ENCODE assay signal across 8 cellular contexts in the genomic region with DNA sequence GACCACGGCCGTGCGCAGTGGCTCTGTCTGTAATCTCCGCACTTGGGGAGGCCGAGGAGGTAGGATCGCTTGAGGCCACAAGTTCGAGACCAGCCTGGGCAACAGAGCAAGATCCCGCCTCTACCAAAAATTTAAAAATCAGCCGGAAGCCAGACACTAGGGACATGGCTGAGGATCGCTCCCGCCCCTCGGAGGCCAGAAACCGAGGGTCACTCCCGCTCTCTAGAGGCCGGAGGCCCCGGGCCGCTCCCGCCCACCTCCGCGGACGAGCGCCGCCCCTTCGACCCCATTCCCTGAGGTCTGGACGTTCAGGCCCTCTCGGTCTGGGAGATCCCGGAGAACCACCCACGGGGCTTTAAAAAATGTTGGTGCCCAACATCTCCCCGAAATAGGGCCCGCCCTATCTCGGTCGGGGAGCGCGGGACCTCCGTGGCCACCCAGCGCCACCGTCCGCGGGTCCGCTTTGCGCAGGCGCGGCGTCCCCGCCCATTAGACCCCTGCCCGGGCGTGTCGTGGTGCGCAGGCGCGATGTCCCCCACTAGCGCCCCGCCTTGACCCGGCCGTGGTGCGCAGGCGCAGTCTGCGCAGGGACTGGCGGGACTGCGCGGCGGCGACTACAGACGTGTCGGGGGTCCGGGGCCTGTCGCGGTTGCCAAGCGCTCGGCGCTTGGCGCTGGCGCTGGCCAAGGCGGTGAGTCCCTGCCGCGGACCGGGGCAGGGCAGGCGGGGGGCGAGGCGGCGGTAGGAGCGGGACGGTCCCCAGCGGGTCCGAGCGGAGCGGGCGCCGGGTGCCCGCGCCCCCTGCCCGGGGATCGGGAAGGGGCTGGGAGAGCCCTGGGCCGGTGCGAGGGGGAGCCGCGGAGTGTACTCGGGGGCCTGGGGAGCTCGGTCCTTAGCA.
DNase-seq lines count a peak whose midpoint lies in the region; ATAC-seq and TF ChIP-seq lines count a peak whose summit lies in the region.
"Not testable (repeated sequence)": the region's sequence is repeated elsewhere in the genome, so short reads cannot be mapped to it uniquely, and the experiment has no call there.

No MANE protein-coding gene starts in this region.

- in situ Hi-C loops in HAP-1 (cut with MboI; ENCODE audit: low sequenced_read_pairs) = not testable (repeated sequence)

- TF ChIP-seq EP300 in Ishikawa (IDR thresholded peaks at IDR 0.05; ENCODE audit: borderline replicate concordance) = not testable (repeated sequence)

- TF ChIP-seq RAD21 in Ishikawa (IDR thresholded peaks at IDR 0.05; ENCODE audit: low read depth) = not testable (repeated sequence)

- DNase-seq in HAP-1 (ENCODE audit: low spot score in 2 of 2) (peak; percentile 53 to 92), iPS DF 6.9 (ENCODE audit: low read depth, low spot score) (peak; percentile 45), pons (ENCODE audit: low spot score) (peak; percentile 76)
- peak; percentile 87 to 89 for DNase-seq in activated CD4-positive, alpha-beta T cell treated with anti-CD3 and anti-CD28 coated beads, Interleukin-2, amount 50 U/mL, for 24 hours (ENCODE audit: low read depth in 1 of 2, low spot score in 1 of 2)
- peak; percentile 85 for DNase-seq in central memory CD4-positive, alpha-beta T cell
- peak; percentile 86 for DNase-seq in stimulated activated naive B cell treated with anti-CD40 and anti-IgM and Interleukin-4, amounts not matched to agents 10 μg/mL and 1 μg/mL and 100 μg/mL, for 72 hours

- peak overlapping the region; percentile 88 for H3K27ac Mint-ChIP-seq in stimulated activated naive B cell treated with anti-CD40 and anti-IgM and Interleukin-4, amounts not matched to agents 10 μg/mL and 1 μg/mL and 100 μg/mL, for 72 hours

- H3K4me3 ChIP-seq in HAP-1 (peak overlapping the region; percentile 54), iPS DF 6.9 (ENCODE audit: low read length) (peak overlapping the region; percentile 78; the same call in 1 of the 2 replicates)

- H3K4me1 Mint-ChIP-seq in stimulated activated naive B cell treated with anti-CD40 and anti-IgM and Interleukin-4, amounts not matched to agents 10 μg/mL and 1 μg/mL and 100 μg/mL, for 72 hours = not testable (repeated sequence)

- H3K9me3 Mint-ChIP-seq in stimulated activated naive B cell treated with anti-CD40 and anti-IgM and Interleukin-4, amounts not matched to agents 10 μg/mL and 1 μg/mL and 100 μg/mL, for 72 hours = not testable (repeated sequence)

- WGBS in iPS DF 6.9 (ENCODE audit: insufficient coverage, insufficient read length) = no CpG with 5 or more reads among the region's 99 CpGs

- not testable (repeated sequence) for H3K36me3 ChIP-seq in HAP-1 (replicated peaks); iPS DF 6.9 (ENCODE audit: control insufficient read depth, insufficient read depth, low read length)

- not testable (repeated sequence) for H3K27ac ChIP-seq in iPS DF 6.9 (ENCODE audit: low read length)

- H3K4me1 ChIP-seq in HAP-1; iPS DF 6.9 (ENCODE audit: control insufficient read depth, insufficient read depth, low read length): not testable (repeated sequence)

- not testable (repeated sequence) for H3K27me3 Mint-ChIP-seq in stimulated activated naive B cell treated with anti-CD40 and anti-IgM and Interleukin-4, amounts not matched to agents 10 μg/mL and 1 μg/mL and 100 μg/mL, for 72 hours

- peak; percentile 85 to 90 for ATAC-seq in stimulated activated naive B cell treated with anti-CD40 and anti-IgM and Interleukin-4, amounts not matched to agents 10 μg/mL and 1 μg/mL and 100 μg/mL, for 72 hours (replicated peaks)

- not testable (repeated sequence) for H3K36me3 Mint-ChIP-seq in stimulated activated naive B cell treated with anti-CD40 and anti-IgM and Interleukin-4, amounts not matched to agents 10 μg/mL and 1 μg/mL and 100 μg/mL, for 72 hours

- peak; percentile 54 for TF ChIP-seq POLR2A in GM10847 (IDR thresholded peaks at IDR 0.05; ENCODE audit: extremely low read depth, insufficient read length)

- H3K27me3 ChIP-seq in HAP-1 (ENCODE audit: low read depth); iPS DF 6.9 (ENCODE audit: control insufficient read depth, insufficient read depth, low read length): not testable (repeated sequence)

- peak overlapping the region; percentile 81 to 86 for H3K4me3 Mint-ChIP-seq in stimulated activated naive B cell treated with anti-CD40 and anti-IgM and Interleukin-4, amounts not matched to agents 10 μg/mL and 1 μg/mL and 100 μg/mL, for 72 hours

- H3K9me3 ChIP-seq in HAP-1; iPS DF 6.9 (ENCODE audit: control insufficient read depth, insufficient read depth, low read length): not testable (repeated sequence)

TF ChIP-seq in Ishikawa, 13 proteins besides CTCF, POLR2A, EP300 and RAD21:
- TF ChIP-seq ZBTB7A (IDR thresholded peaks at IDR 0.05; ENCODE audit: low read depth) (0 out of 2 replicates have a peak, but pooled peaks have one; percentile 7), TAF1 (IDR thresholded peaks at IDR 0.05; ENCODE audit: low read depth) (peak; percentile 38; the same call in 1 of the 2 replicates)
TF ChIP-seq in Ishikawa: peak in this region for 2; not testable (repeated sequence) for 11.
